1 cellular context compared by ENCODE assay signal in genomic region chr12:48311313-48311712, GRCh38.
A peak's percentile ranks its signal among the peaks of the same experiment; 100 is the strongest.
TF ChIP-seq lines count a peak whose summit lies in the region.

No MANE protein-coding gene starts in this region.

TF ChIP-seq in K562, 482 proteins besides CTCF, POLR2A, EP300 and RAD21 (continued from another document):
- TF ChIP-seq VEZF1 (CRISPR knock-in tag; IDR thresholded peaks at IDR 0.05), result peak; percentile 20; the same call in 1 of the 2 replicates
- no peak for TF ChIP-seq HMGXB4 (CRISPR knock-in tag; IDR thresholded peaks at IDR 0.05)
- no peak for TF ChIP-seq IRF9 (tag; IDR thresholded peaks at IDR 0.05)
- TF ChIP-seq MIER1 (IDR thresholded peaks at IDR 0.05; ENCODE audit: low read depth), result no peak
- TF ChIP-seq RNF2 (IDR thresholded peaks at IDR 0.05), result peak; percentile 62; the same call in 1 of the 2 replicates
- TF ChIP-seq ZNF124 (CRISPR knock-in tag; IDR thresholded peaks at IDR 0.05), result no peak
- no peak for TF ChIP-seq BACH1 (tag; IDR thresholded peaks at IDR 0.05)
- TF ChIP-seq RFX5 (IDR thresholded peaks at IDR 0.05; ENCODE audit: low read depth, low read length), result no peak
- TF ChIP-seq ZBTB8A (IDR thresholded peaks at IDR 0.05; ENCODE audit: partially characterized antibody), result no peak
- TF ChIP-seq MTA2 (IDR thresholded peaks at IDR 0.05; ENCODE audit: low read depth), result no peak
- TF ChIP-seq EGR1 (conservative IDR thresholded peaks at IDR 0.05), result no peak
- TF ChIP-seq IRF1 (CRISPR knock-in tag; IDR thresholded peaks at IDR 0.05; ENCODE audit: borderline replicate concordance), result no peak
- TF ChIP-seq ID3 (CRISPR knock-in tag; IDR thresholded peaks at IDR 0.05), result no peak
- 0 out of 2 replicates have a peak, but pooled peaks have one; percentile 30 for TF ChIP-seq ID3 (tag; IDR thresholded peaks at IDR 0.05)
- TF ChIP-seq ZNF592 (IDR thresholded peaks at IDR 0.05), result peak; percentile 37; the same call in 1 of the 2 replicates
- no peak for TF ChIP-seq ZC3H11A (IDR thresholded peaks at IDR 0.05; ENCODE audit: low read depth, low read length)
- TF ChIP-seq MEIS2 (IDR thresholded peaks at IDR 0.05; ENCODE audit: partially characterized antibody), result peak; percentile 90
- TF ChIP-seq CBFA2T3 (IDR thresholded peaks at IDR 0.05), result peak; percentile 91
- TF ChIP-seq THAP7 (CRISPR knock-in tag; IDR thresholded peaks at IDR 0.05), result no peak
- peak; percentile 50 for TF ChIP-seq NEUROD1 (IDR thresholded peaks at IDR 0.05; ENCODE audit: borderline replicate concordance, low read depth, low read length, partially characterized antibody)
- peak; percentile 66 for TF ChIP-seq TEAD4 (IDR thresholded peaks at IDR 0.05; ENCODE audit: low read length)
- TF ChIP-seq TEAD4 (CRISPR knock-in tag; IDR thresholded peaks at IDR 0.05; ENCODE audit: borderline replicate concordance), result no peak
- TF ChIP-seq PTRF (tag; IDR thresholded peaks at IDR 0.05), result no peak
- 0 out of 2 replicates have a peak, but pooled peaks have one; percentile 29 for TF ChIP-seq PML (IDR thresholded peaks at IDR 0.05; ENCODE audit: low read length)
- TF ChIP-seq MCM3 (IDR thresholded peaks at IDR 0.05), result no peak
- TF ChIP-seq KDM5B (IDR thresholded peaks at IDR 0.05; ENCODE audit: insufficient replicate concordance, low read depth, low read length), result no peak
- TF ChIP-seq HDAC1 (IDR thresholded peaks at IDR 0.05), result 0 out of 4 replicates have a peak, but pooled peaks of 1 of the 2 experiments have one; percentile 19
- TF ChIP-seq ZNF143 (CRISPR knock-in tag; IDR thresholded peaks at IDR 0.05), result no peak
- TF ChIP-seq E2F3 (CRISPR knock-in tag; IDR thresholded peaks at IDR 0.05), result no peak
- no peak for TF ChIP-seq ILK (tag; IDR thresholded peaks at IDR 0.05; ENCODE audit: borderline replicate concordance, low read depth)
- TF ChIP-seq ZBED1 (IDR thresholded peaks at IDR 0.05), result no peak
- no peak for TF ChIP-seq ZNF699 (CRISPR knock-in tag; IDR thresholded peaks at IDR 0.05; ENCODE audit: insufficient replicate concordance)
- TF ChIP-seq ATF3 (IDR thresholded peaks at IDR 0.05), result no peak
- no peak for TF ChIP-seq ATF3 (CRISPR knock-in tag; conservative IDR thresholded peaks at IDR 0.05)
- TF ChIP-seq TCF7 (IDR thresholded peaks at IDR 0.05; ENCODE audit: borderline replicate concordance), result no peak
- TF ChIP-seq RHOXF2B (CRISPR knock-in tag; conservative IDR thresholded peaks at IDR 0.05), result no peak
- TF ChIP-seq CBFA2T2 (conservative IDR thresholded peaks at IDR 0.05), result peak; percentile 78
- no peak for TF ChIP-seq ZNF197 (CRISPR knock-in tag; IDR thresholded peaks at IDR 0.05; ENCODE audit: low read depth)
- no peak for TF ChIP-seq KLF10 (CRISPR knock-in tag; IDR thresholded peaks at IDR 0.05)
- TF ChIP-seq PHB2 (IDR thresholded peaks at IDR 0.05; ENCODE audit: low read depth), result no peak
- TF ChIP-seq ZNF24 (IDR thresholded peaks at IDR 0.05), result no peak
- no peak for TF ChIP-seq MGA (IDR thresholded peaks at IDR 0.05)
